36 cellular contexts compared by ENCODE assay signal in the genomic region with DNA sequence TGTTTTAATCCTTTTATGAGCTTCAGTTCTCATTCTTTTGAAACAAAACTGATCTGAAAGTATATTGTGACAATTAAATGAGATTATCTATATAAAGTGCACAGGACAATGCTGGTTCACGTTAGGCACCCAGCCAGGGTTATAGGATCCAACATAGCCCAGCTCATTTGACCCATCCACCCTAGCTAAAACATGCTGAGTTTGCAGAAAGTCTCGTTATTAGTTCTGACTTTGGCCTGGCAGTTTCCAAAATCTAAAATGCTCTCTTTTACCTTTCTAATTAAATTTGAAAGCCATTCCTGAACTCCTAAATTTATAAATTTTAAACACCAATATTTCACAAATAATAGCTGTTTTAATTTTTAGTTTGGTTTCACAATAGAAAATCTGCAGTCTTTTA.
"Had no signal": no experiment of that assay in that cellular context is flagged by ENCODE, and none has a peak within 500 bp of the region (broad histone marks: within the 10 kb centered on the region; RNA-seq: fewer than 3 reads in every experiment).

No MANE protein-coding gene starts in this region.

- H3K27ac ChIP-seq: ascending aorta, cardiac muscle cell, VCaP had no signal

- DNase-seq: activated B cell treated with CpG ODN at 0.5 μM for 24 hours; activated CD4-positive, alpha-beta memory T cell treated with anti-CD3 and anti-CD28 coated beads, Interleukin-2, amount 10 ng/mL, durations not matched to agents 7 days and 5 days; activated CD4-positive, alpha-beta T cell treated with anti-CD3 and anti-CD28 coated beads for 4 hours; activated CD4-positive, alpha-beta T cell treated with anti-CD3 and anti-CD28 coated beads, Interleukin-2, amount 10 ng/mL, durations not matched to agents 24 days and 14 days; activated CD4-positive, alpha-beta T cell treated with anti-CD3 and anti-CD28 coated beads, Interleukin-2, amount 50 U/mL, for 48 hours; activated CD4-positive, CD25-positive, alpha-beta regulatory T cell treated with anti-CD3 and anti-CD28 coated beads, Interleukin-2, amount 50 U/mL, for 72 hours; activated CD8-positive, alpha-beta memory T cell treated with anti-CD3 and anti-CD28 coated beads for 24 hours; activated CD8-positive, alpha-beta memory T cell treated with anti-CD3 and anti-CD28 coated beads, Interleukin-2, amount 10 ng/mL, durations not matched to agents 7 days and 5 days; activated CD8-positive, alpha-beta memory T cell treated with anti-CD3 and anti-CD28 coated beads, Interleukin-2, amount 50 U/mL, for 48 hours; activated CD8-positive, alpha-beta T cell treated with anti-CD3 and anti-CD28 coated beads, Interleukin-2, amount 10 ng/mL, durations not matched to agents 7 days and 5 days; activated effector memory CD4-positive, alpha-beta T cell treated with Interleukin-2 at 50 U/mL for 16 hours; activated gamma-delta T cell; activated naive CD4-positive, alpha-beta T cell treated with anti-CD3 and anti-CD28 coated beads, Interleukin-2, amount 10 ng/mL, durations not matched to agents 7 days and 5 days; activated naive CD4-positive, alpha-beta T cell treated with Interleukin-2 at 50 U/mL for 16 hours; activated naive CD8-positive, alpha-beta T cell treated with anti-CD3 and anti-CD28 coated beads, Interleukin-2, amount 10 ng/mL, durations not matched to agents 7 days and 5 days; activated naive CD8-positive, alpha-beta T cell treated with anti-CD3 and anti-CD28 coated beads, Interleukin-2, amount 50 U/mL, for 24 hours; activated T-cell treated with anti-CD3 and anti-CD28 coated beads, Interleukin-2, amount 50 U/mL, for 24 hours; activated T-cell treated with anti-CD3 and anti-CD28 coated beads, Interleukin-2, amount 50 U/mL, for 48 hours; amygdala; anterior cingulate cortex; caudate nucleus; cerebellar nuclear complex; T-helper 2 cell; T-helper 9 cell had no signal

- H3K4me1 Mint-ChIP-seq: activated B cell treated with CpG ODN at 0.5 μM for 24 hours; activated CD4-positive, alpha-beta memory T cell treated with anti-CD3 and anti-CD28 coated beads, Interleukin-2, amount 10 ng/mL, durations not matched to agents 7 days and 5 days; activated CD4-positive, alpha-beta T cell treated with anti-CD3 and anti-CD28 coated beads, Interleukin-2, amount 10 ng/mL, durations not matched to agents 24 days and 14 days; activated CD8-positive, alpha-beta memory T cell treated with anti-CD3 and anti-CD28 coated beads, Interleukin-2, amount 10 ng/mL, durations not matched to agents 7 days and 5 days; activated naive CD4-positive, alpha-beta T cell treated with anti-CD3 and anti-CD28 coated beads, Interleukin-2, amount 10 ng/mL, durations not matched to agents 7 days and 5 days; activated naive CD4-positive, alpha-beta T cell treated with anti-CD3 and anti-CD28 coated beads, Interleukin-2, amount 50 U/mL, for 24 hours; activated naive CD8-positive, alpha-beta T cell treated with anti-CD3 and anti-CD28 coated beads, Interleukin-2, amount 10 ng/mL, durations not matched to agents 7 days and 5 days; activated naive CD8-positive, alpha-beta T cell treated with anti-CD3 and anti-CD28 coated beads, Interleukin-2, amount 50 U/mL, for 24 hours; brain; central memory CD8-positive, alpha-beta T cell had no signal

- H3K27ac Mint-ChIP-seq: activated B cell treated with CpG ODN at 0.5 μM for 24 hours; activated CD4-positive, alpha-beta memory T cell treated with anti-CD3 and anti-CD28 coated beads, Interleukin-2, amount 10 ng/mL, durations not matched to agents 7 days and 5 days; activated CD4-positive, alpha-beta T cell treated with anti-CD3 and anti-CD28 coated beads, Interleukin-2, amount 10 ng/mL, durations not matched to agents 24 days and 14 days; activated CD8-positive, alpha-beta memory T cell treated with anti-CD3 and anti-CD28 coated beads, Interleukin-2, amount 10 ng/mL, durations not matched to agents 7 days and 5 days; activated CD8-positive, alpha-beta T cell treated with anti-CD3 and anti-CD28 coated beads, Interleukin-2, amount 10 ng/mL, durations not matched to agents 7 days and 5 days; activated naive CD4-positive, alpha-beta T cell treated with anti-CD3 and anti-CD28 coated beads, Interleukin-2, amount 10 ng/mL, durations not matched to agents 7 days and 5 days; activated naive CD4-positive, alpha-beta T cell treated with anti-CD3 and anti-CD28 coated beads, Interleukin-2, amount 50 U/mL, for 24 hours; activated naive CD8-positive, alpha-beta T cell; activated naive CD8-positive, alpha-beta T cell treated with anti-CD3 and anti-CD28 coated beads, Interleukin-2, amount 10 ng/mL, durations not matched to agents 7 days and 5 days; activated naive CD8-positive, alpha-beta T cell treated with anti-CD3 and anti-CD28 coated beads, Interleukin-2, amount 50 U/mL, for 24 hours; activated T-cell treated with anti-CD3 and anti-CD28 coated beads, Interleukin-2, amount 50 U/mL, for 24 hours; activated T-helper 2 cell treated with anti-CD3 and anti-CD28 coated beads, Interferon-gamma antibody, Interleukin-2, Interleukin-4, amounts not matched to agents 10 μg/mL and 5 μg/mL and 100 μg/mL, durations not matched to agents 14 hours and 24 hours and 36 hours; T-helper 1 cell treated with Interleukin-12 subunit alpha and Interleukin-12 subunit beta and Interleukin-4 antibody, amounts not matched to agents 30 μg/mL and 1 μg/mL, for 36 hours; T-helper 2 cell treated with Interferon-gamma antibody and Interleukin-4, amounts not matched to agents 5 μg/mL and 100 μg/mL, for 36 hours had no signal

- H3K27me3 Mint-ChIP-seq: activated B cell treated with CpG ODN at 0.5 μM for 24 hours; activated CD4-positive, alpha-beta memory T cell treated with anti-CD3 and anti-CD28 coated beads, Interleukin-2, amount 10 ng/mL, durations not matched to agents 7 days and 5 days; activated CD4-positive, alpha-beta T cell treated with anti-CD3 and anti-CD28 coated beads, Interleukin-2, amount 10 ng/mL, durations not matched to agents 24 days and 14 days; activated CD8-positive, alpha-beta memory T cell treated with anti-CD3 and anti-CD28 coated beads, Interleukin-2, amount 10 ng/mL, durations not matched to agents 7 days and 5 days; activated naive CD4-positive, alpha-beta T cell treated with anti-CD3 and anti-CD28 coated beads, Interleukin-2, amount 10 ng/mL, durations not matched to agents 7 days and 5 days; activated naive CD4-positive, alpha-beta T cell treated with anti-CD3 and anti-CD28 coated beads, Interleukin-2, amount 50 U/mL, for 24 hours; activated naive CD8-positive, alpha-beta T cell; activated naive CD8-positive, alpha-beta T cell treated with anti-CD3 and anti-CD28 coated beads, Interleukin-2, amount 10 ng/mL, durations not matched to agents 7 days and 5 days; activated naive CD8-positive, alpha-beta T cell treated with anti-CD3 and anti-CD28 coated beads, Interleukin-2, amount 50 U/mL, for 24 hours; activated T-cell treated with anti-CD3 and anti-CD28 coated beads, Interleukin-2, amount 50 U/mL, for 24 hours; central memory CD8-positive, alpha-beta T cell had no signal

- H3K36me3 Mint-ChIP-seq: activated CD8-positive, alpha-beta memory T cell treated with anti-CD3 and anti-CD28 coated beads, Interleukin-2, amount 10 ng/mL, durations not matched to agents 7 days and 5 days; activated naive CD4-positive, alpha-beta T cell treated with anti-CD3 and anti-CD28 coated beads, Interleukin-2, amount 10 ng/mL, durations not matched to agents 7 days and 5 days; activated naive CD4-positive, alpha-beta T cell treated with anti-CD3 and anti-CD28 coated beads, Interleukin-2, amount 50 U/mL, for 24 hours; activated naive CD8-positive, alpha-beta T cell; activated naive CD8-positive, alpha-beta T cell treated with anti-CD3 and anti-CD28 coated beads, Interleukin-2, amount 10 ng/mL, durations not matched to agents 7 days and 5 days; brain had no signal

- H3K27me3 ChIP-seq: ascending aorta, cardiac muscle cell had no signal

- FAIRE-seq: bronchial epithelial cell, TTC549 had no signal

- H3K36me3 ChIP-seq: ascending aorta, cardiac muscle cell had no signal

- ATAC-seq: activated CD8-positive, alpha-beta memory T cell treated with anti-CD3 and anti-CD28 coated beads, Interleukin-2, amount 10 ng/mL, durations not matched to agents 7 days and 5 days; activated CD8-positive, alpha-beta T cell treated with anti-CD3 and anti-CD28 coated beads, Interleukin-2, amount 10 ng/mL, durations not matched to agents 7 days and 5 days; activated naive CD8-positive, alpha-beta T cell treated with anti-CD3 and anti-CD28 coated beads, Interleukin-2, amount 50 U/mL, for 24 hours had no signal

- H3K9me3 ChIP-seq: ascending aorta had no signal

- H3K4me3 Mint-ChIP-seq: activated B cell treated with CpG ODN at 0.5 μM for 24 hours; activated CD4-positive, alpha-beta memory T cell treated with anti-CD3 and anti-CD28 coated beads, Interleukin-2, amount 10 ng/mL, durations not matched to agents 7 days and 5 days; activated CD4-positive, alpha-beta T cell treated with anti-CD3 and anti-CD28 coated beads, Interleukin-2, amount 10 ng/mL, durations not matched to agents 24 days and 14 days; activated CD8-positive, alpha-beta memory T cell treated with anti-CD3 and anti-CD28 coated beads, Interleukin-2, amount 10 ng/mL, durations not matched to agents 7 days and 5 days; activated CD8-positive, alpha-beta T cell treated with anti-CD3 and anti-CD28 coated beads, Interleukin-2, amount 10 ng/mL, durations not matched to agents 7 days and 5 days; activated naive CD4-positive, alpha-beta T cell treated with anti-CD3 and anti-CD28 coated beads, Interleukin-2, amount 10 ng/mL, durations not matched to agents 7 days and 5 days; activated naive CD4-positive, alpha-beta T cell treated with anti-CD3 and anti-CD28 coated beads, Interleukin-2, amount 50 U/mL, for 24 hours; activated naive CD8-positive, alpha-beta T cell; activated naive CD8-positive, alpha-beta T cell treated with anti-CD3 and anti-CD28 coated beads, Interleukin-2, amount 10 ng/mL, durations not matched to agents 7 days and 5 days; activated naive CD8-positive, alpha-beta T cell treated with anti-CD3 and anti-CD28 coated beads, Interleukin-2, amount 50 U/mL, for 24 hours; activated T-cell treated with anti-CD3 and anti-CD28 coated beads, Interleukin-2, amount 50 U/mL, for 24 hours; brain; central memory CD8-positive, alpha-beta T cell; T-helper 1 cell treated with Interleukin-12 subunit alpha and Interleukin-12 subunit beta and Interleukin-4 antibody, amounts not matched to agents 30 μg/mL and 1 μg/mL, for 36 hours; T-helper 2 cell treated with Interferon-gamma antibody and Interleukin-4, amounts not matched to agents 5 μg/mL and 100 μg/mL, for 36 hours had no signal

- H3K4me1 ChIP-seq: ascending aorta had no signal

- H3K4me3 ChIP-seq: ascending aorta, cardiac muscle cell had no signal

- H3K9me3 Mint-ChIP-seq: activated B cell treated with CpG ODN at 0.5 μM for 24 hours had no signal
